ENCODE assay signal across 36 cellular contexts in genomic region chr13:67996101-67996500, GRCh38.
"Had no signal": no experiment of that assay in that cellular context is flagged by ENCODE, and none has a peak within 500 bp of the region (broad histone marks: within the 10 kb centered on the region; RNA-seq: fewer than 3 reads in every experiment).

No MANE protein-coding gene starts in this region.

- H3K27ac Mint-ChIP-seq: activated CD4-positive, alpha-beta memory T cell treated with anti-CD3 and anti-CD28 coated beads for 36 hours; activated CD4-positive, alpha-beta T cell treated with anti-CD3 and anti-CD28 coated beads for 36 hours; activated CD4-positive, alpha-beta T cell treated with anti-CD3 and anti-CD28 coated beads, Interleukin-2, amount 10 ng/mL, durations not matched to agents 24 days and 14 days; activated CD8-positive, alpha-beta memory T cell treated with anti-CD3 and anti-CD28 coated beads, Interleukin-2, amount 10 ng/mL, durations not matched to agents 7 days and 5 days; activated CD8-positive, alpha-beta T cell treated with anti-CD3 and anti-CD28 coated beads, Interleukin-2, amount 10 ng/mL, durations not matched to agents 7 days and 5 days; activated naive CD4-positive, alpha-beta T cell treated with anti-CD3 and anti-CD28 coated beads for 36 hours; activated naive CD4-positive, alpha-beta T cell treated with anti-CD3 and anti-CD28 coated beads, Interleukin-2, amount 50 U/mL, for 24 hours; activated naive CD8-positive, alpha-beta T cell treated with anti-CD3 and anti-CD28 coated beads for 36 hours; activated naive CD8-positive, alpha-beta T cell treated with anti-CD3 and anti-CD28 coated beads, Interleukin-2, amount 50 U/mL, for 24 hours; activated T-helper 1 cell treated with anti-CD3 and anti-CD28 coated beads, Interleukin-12 subunit alpha, Interleukin-12 subunit beta, Interleukin-2, Interleukin-4 antibody, amounts not matched to agents 30 ng/mL and 10 ng/mL and 1 ng/mL, durations not matched to agents 14 hours and 24 hours and 36 hours; activated T-helper 2 cell treated with anti-CD3 and anti-CD28 coated beads, Interferon-gamma antibody, Interleukin-2, Interleukin-4, amounts not matched to agents 10 μg/mL and 5 μg/mL and 100 μg/mL, durations not matched to agents 14 hours and 24 hours and 36 hours; dendritic cell treated with granulocyte-macrophage colony-stimulating factor and Interleukin-4, amounts not matched to agents 40 ng/mL and 50 ng/mL, for 4 days; endodermal cell; T-helper 17 cell; T-helper 2 cell treated with Interferon-gamma antibody and Interleukin-4, amounts not matched to agents 5 μg/mL and 100 μg/mL, for 36 hours had no signal

- H3K27me3 ChIP-seq: adrenal gland, body of pancreas, dorsolateral prefrontal cortex, gastrocnemius medialis had no signal

- H3K27me3 Mint-ChIP-seq: activated CD4-positive, alpha-beta memory T cell treated with anti-CD3 and anti-CD28 coated beads for 36 hours; activated CD4-positive, alpha-beta T cell treated with anti-CD3 and anti-CD28 coated beads for 36 hours; activated CD4-positive, alpha-beta T cell treated with anti-CD3 and anti-CD28 coated beads, Interleukin-2, amount 10 ng/mL, durations not matched to agents 24 days and 14 days; activated CD8-positive, alpha-beta memory T cell treated with anti-CD3 and anti-CD28 coated beads, Interleukin-2, amount 10 ng/mL, durations not matched to agents 7 days and 5 days; activated naive CD4-positive, alpha-beta T cell treated with anti-CD3 and anti-CD28 coated beads, Interleukin-2, amount 50 U/mL, for 24 hours; activated naive CD8-positive, alpha-beta T cell treated with anti-CD3 and anti-CD28 coated beads for 36 hours; activated naive CD8-positive, alpha-beta T cell treated with anti-CD3 and anti-CD28 coated beads, Interleukin-2, amount 50 U/mL, for 24 hours; dendritic cell treated with granulocyte-macrophage colony-stimulating factor and Interleukin-4, amounts not matched to agents 40 ng/mL and 50 ng/mL, for 4 days; T-helper 17 cell had no signal

- H3K36me3 Mint-ChIP-seq: activated CD4-positive, alpha-beta memory T cell treated with anti-CD3 and anti-CD28 coated beads for 36 hours; activated CD8-positive, alpha-beta memory T cell treated with anti-CD3 and anti-CD28 coated beads, Interleukin-2, amount 10 ng/mL, durations not matched to agents 7 days and 5 days; activated naive CD4-positive, alpha-beta T cell treated with anti-CD3 and anti-CD28 coated beads, Interleukin-2, amount 50 U/mL, for 24 hours; activated naive CD8-positive, alpha-beta T cell treated with anti-CD3 and anti-CD28 coated beads for 36 hours had no signal

- H3K4me3 ChIP-seq: adrenal gland, body of pancreas, coronary artery, dorsolateral prefrontal cortex, gastrocnemius medialis had no signal

- H3K36me3 ChIP-seq: adrenal gland, gastrocnemius medialis had no signal

- H3K27ac ChIP-seq: adrenal gland, body of pancreas, coronary artery, dorsolateral prefrontal cortex, gastrocnemius medialis had no signal

- H3K4me1 ChIP-seq: adrenal gland, body of pancreas, gastrocnemius medialis had no signal

- H3K9me3 ChIP-seq: adrenal gland, body of pancreas, gastrocnemius medialis had no signal

- ATAC-seq: activated CD4-positive, alpha-beta T cell treated with anti-CD3 and anti-CD28 coated beads for 36 hours; activated CD8-positive, alpha-beta memory T cell treated with anti-CD3 and anti-CD28 coated beads, Interleukin-2, amount 10 ng/mL, durations not matched to agents 7 days and 5 days; activated CD8-positive, alpha-beta T cell treated with anti-CD3 and anti-CD28 coated beads, Interleukin-2, amount 10 ng/mL, durations not matched to agents 7 days and 5 days; activated naive CD8-positive, alpha-beta T cell treated with anti-CD3 and anti-CD28 coated beads, Interleukin-2, amount 50 U/mL, for 24 hours; body of pancreas; esophagus mucosa; gastrocnemius medialis; T-helper 17 cell had no signal

- DNase-seq: activated CD4-positive, alpha-beta memory T cell treated with anti-CD3 and anti-CD28 coated beads for 36 hours; activated CD4-positive, alpha-beta T cell treated with anti-CD3 and anti-CD28 coated beads for 36 hours; activated CD4-positive, alpha-beta T cell treated with anti-CD3 and anti-CD28 coated beads, Interleukin-2, amount 10 ng/mL, durations not matched to agents 24 days and 14 days; activated CD4-positive, CD25-positive, alpha-beta regulatory T cell; activated CD4-positive, CD25-positive, alpha-beta regulatory T cell treated with anti-CD3 and anti-CD28 coated beads, Interleukin-2, amount 50 U/mL, for 72 hours; activated CD8-positive, alpha-beta memory T cell treated with anti-CD3 and anti-CD28 coated beads, Interleukin-2, amount 10 ng/mL, durations not matched to agents 7 days and 5 days; activated CD8-positive, alpha-beta memory T cell treated with anti-CD3 and anti-CD28 coated beads, Interleukin-2, amount 50 U/mL, for 4 hours; activated CD8-positive, alpha-beta T cell treated with anti-CD3 and anti-CD28 coated beads, Interleukin-2, amount 10 ng/mL, durations not matched to agents 7 days and 5 days; activated effector memory CD4-positive, alpha-beta T cell treated with anti-CD3 and anti-CD28 coated beads, Interleukin-2, amount 50 U/mL, for 16 hours; activated naive CD4-positive, alpha-beta T cell treated with anti-CD3 and anti-CD28 coated beads for 36 hours; activated naive CD8-positive, alpha-beta T cell treated with anti-CD3 and anti-CD28 coated beads for 36 hours; activated naive CD8-positive, alpha-beta T cell treated with anti-CD3 and anti-CD28 coated beads, Interleukin-2, amount 50 U/mL, for 24 hours; activated T-cell treated with anti-CD3 and anti-CD28 coated beads, Interleukin-2, amount 50 U/mL, for 1 hour; activated T-cell treated with anti-CD3 and anti-CD28 coated beads, Interleukin-2, amount 50 U/mL, for 48 hours; adrenal gland; amygdala; aorta; body of pancreas; central memory CD4-positive, alpha-beta T cell; cerebellar nuclear complex; dorsolateral prefrontal cortex; effector memory CD4-positive, alpha-beta T cell; endodermal cell; foreskin fibroblast; gastrocnemius medialis; glutamatergic neuron; T-helper 1 cell; T-helper 17 cell; T1000 had no signal

- H3K4me1 Mint-ChIP-seq: activated CD4-positive, alpha-beta T cell treated with anti-CD3 and anti-CD28 coated beads for 36 hours; activated CD4-positive, alpha-beta T cell treated with anti-CD3 and anti-CD28 coated beads, Interleukin-2, amount 10 ng/mL, durations not matched to agents 24 days and 14 days; activated CD8-positive, alpha-beta memory T cell treated with anti-CD3 and anti-CD28 coated beads, Interleukin-2, amount 10 ng/mL, durations not matched to agents 7 days and 5 days; activated naive CD4-positive, alpha-beta T cell treated with anti-CD3 and anti-CD28 coated beads, Interleukin-2, amount 50 U/mL, for 24 hours; activated naive CD8-positive, alpha-beta T cell treated with anti-CD3 and anti-CD28 coated beads for 36 hours; activated naive CD8-positive, alpha-beta T cell treated with anti-CD3 and anti-CD28 coated beads, Interleukin-2, amount 50 U/mL, for 24 hours; T-helper 17 cell had no signal

- H3K4me3 Mint-ChIP-seq: activated CD4-positive, alpha-beta memory T cell treated with anti-CD3 and anti-CD28 coated beads for 36 hours; activated CD4-positive, alpha-beta T cell treated with anti-CD3 and anti-CD28 coated beads for 36 hours; activated CD4-positive, alpha-beta T cell treated with anti-CD3 and anti-CD28 coated beads, Interleukin-2, amount 10 ng/mL, durations not matched to agents 24 days and 14 days; activated CD8-positive, alpha-beta memory T cell treated with anti-CD3 and anti-CD28 coated beads, Interleukin-2, amount 10 ng/mL, durations not matched to agents 7 days and 5 days; activated CD8-positive, alpha-beta T cell treated with anti-CD3 and anti-CD28 coated beads, Interleukin-2, amount 10 ng/mL, durations not matched to agents 7 days and 5 days; activated naive CD4-positive, alpha-beta T cell treated with anti-CD3 and anti-CD28 coated beads for 36 hours; activated naive CD4-positive, alpha-beta T cell treated with anti-CD3 and anti-CD28 coated beads, Interleukin-2, amount 50 U/mL, for 24 hours; activated naive CD8-positive, alpha-beta T cell treated with anti-CD3 and anti-CD28 coated beads for 36 hours; activated naive CD8-positive, alpha-beta T cell treated with anti-CD3 and anti-CD28 coated beads, Interleukin-2, amount 50 U/mL, for 24 hours; activated T-helper 1 cell treated with anti-CD3 and anti-CD28 coated beads, Interleukin-12 subunit alpha, Interleukin-12 subunit beta, Interleukin-2, Interleukin-4 antibody, amounts not matched to agents 30 ng/mL and 10 ng/mL and 1 ng/mL, durations not matched to agents 14 hours and 24 hours and 36 hours; dendritic cell treated with granulocyte-macrophage colony-stimulating factor and Interleukin-4, amounts not matched to agents 40 ng/mL and 50 ng/mL, for 4 days; endodermal cell; T-helper 17 cell; T-helper 2 cell treated with Interferon-gamma antibody and Interleukin-4, amounts not matched to agents 5 μg/mL and 100 μg/mL, for 36 hours had no signal
